ENCODE assay signal across 19 cellular contexts in the genomic region with DNA sequence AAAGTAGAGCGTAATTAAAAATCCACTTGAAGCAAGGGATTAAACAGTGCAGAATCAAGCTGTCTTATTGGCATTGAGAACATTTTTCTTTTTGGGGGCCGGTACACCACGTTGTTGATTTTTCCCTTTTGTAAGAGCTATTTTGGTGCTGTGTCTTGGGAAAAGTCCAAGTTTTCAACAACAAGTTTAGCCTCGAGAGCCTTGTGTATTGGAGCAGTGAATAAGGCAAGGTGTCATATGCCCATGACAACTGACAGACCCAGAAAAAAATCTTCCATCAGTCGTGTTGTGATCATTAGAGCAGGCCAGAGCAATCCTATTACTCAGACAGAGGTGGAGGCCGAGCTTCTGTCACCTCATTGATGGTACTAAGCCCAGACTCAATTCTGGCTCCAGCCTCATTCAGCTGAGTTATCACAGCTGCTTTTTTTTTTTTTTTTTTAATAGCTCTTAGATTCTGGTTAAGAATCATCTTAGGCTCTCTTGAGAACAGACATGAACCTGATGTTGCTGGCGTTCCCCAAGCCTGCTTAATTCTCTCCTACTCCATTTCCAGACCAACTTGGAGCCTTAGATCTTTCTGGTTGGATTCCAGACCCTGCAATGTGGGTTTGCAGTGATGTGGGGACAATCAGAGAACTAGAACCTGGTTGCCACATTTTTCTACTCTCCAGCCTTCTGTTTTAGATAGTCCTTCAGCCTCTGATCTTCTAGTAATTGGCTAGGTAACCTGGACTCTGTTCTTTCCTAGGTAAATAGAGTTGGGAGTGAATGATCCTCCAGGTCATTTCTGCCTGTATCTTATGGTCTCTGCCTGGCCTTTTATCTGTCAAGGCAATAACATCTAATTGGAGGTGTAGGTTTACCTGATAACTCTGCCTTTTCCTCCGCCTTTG. TPM values are rescaled to one million over a fixed set of nuclear protein-coding genes. Genes with fewer than 3 reads are reported as not detected.
A peak's percentile ranks its signal among the peaks of the same experiment; 100 is the strongest.
DNase-seq lines count a peak whose midpoint lies in the region; ATAC-seq, FAIRE-seq and TF ChIP-seq lines count a peak whose summit lies in the region.
"Had no signal": no experiment of that assay in that cellular context is flagged by ENCODE, and none has a peak within 500 bp of the region (broad histone marks: within the 10 kb centered on the region; RNA-seq: fewer than 3 reads in every experiment).

No MANE protein-coding gene starts in this region.

- H3K36me3 ChIP-seq in pancreas, result no peaks in the 10 kb centered on the region

- H3K27me3 Mint-ChIP-seq in activated T-cell treated with anti-CD3 and anti-CD28 coated beads, Interleukin-2, amount 50 U/mL, for 4 hours (ENCODE audit: low read depth), result peaks cover 29% of the 10 kb centered on the region
- H3K27me3 Mint-ChIP-seq: progenitor cell of endocrine pancreas had no signal

- WGBS in pancreas, 2 donors, result 32 to 43% methylated on average over 8 of the region's 8 CpGs

- no peak overlapping the region for H3K27ac ChIP-seq in pancreas

- no peaks in the 10 kb centered on the region for H3K36me3 Mint-ChIP-seq in activated T-cell treated with anti-CD3 and anti-CD28 coated beads, Interleukin-2, amount 50 U/mL, for 4 hours (ENCODE audit: insufficient read depth)

- H3K4me3 ChIP-seq in pancreas, result no peak overlapping the region

- H3K9me3 ChIP-seq in pancreas, result no peaks in the 10 kb centered on the region

- intact Hi-C loops in Right ventricle myocardium inferior (cut with DNase I), result loop anchor here (2.0 to 5.0 kb wide), 2 partner anchors 38 to 62 kb away; no protein-coding TSS in a partner anchor
- intact Hi-C loops in cardiac septum (cut with DNase I), result loop anchor here (5.0 kb wide), 1 partner anchor 38 kb away; no protein-coding TSS in a partner anchor
- intact Hi-C loops in Right ventricle myocardium superior (cut with DNase I), result loop anchor here (5.0 kb wide), 1 partner anchor 38 kb away; no protein-coding TSS in a partner anchor
- intact Hi-C loops in pancreas (cut with DNase I), result no loop called here

- no peak for DNase-seq in Right ventricle myocardium inferior (ENCODE audit: missing footprints)
- DNase-seq in cardiac septum (ENCODE audit: low spot score), result no peak
- no peak for DNase-seq in Right ventricle myocardium superior
- DNase-seq in pancreas, result no peak
- DNase-seq in stimulated activated CD4-positive, alpha-beta T cell treated with anti-CD3 and anti-CD28 coated beads, Interleukin-4, amount 100 ng/mL, for 1 hour, result no peak
- no peak for DNase-seq in activated CD4-positive, alpha-beta T cell treated with anti-CD3 and anti-CD28 coated beads for 48 hours
- no peak for DNase-seq in activated T-cell treated with anti-CD3 and anti-CD28 coated beads, Interleukin-2, amount 50 U/mL, for 4 hours
- DNase-seq: activated CD4-positive, alpha-beta T cell treated with anti-CD3 and anti-CD28 coated beads, Interleukin-2, amount 50 U/mL, for 4 hours; activated naive CD4-positive, alpha-beta T cell; cortex of kidney; H9; mammary epithelial cell; NCI-H146; T-helper 17 cell had no signal

- peaks cover 0 to 6% (median 5%) of the 10 kb centered on the region in 3 donors for H3K4me1 ChIP-seq in pancreas

- no peak overlapping the region for H3K4me3 Mint-ChIP-seq in activated T-cell treated with anti-CD3 and anti-CD28 coated beads, Interleukin-2, amount 50 U/mL, for 4 hours
- H3K4me3 Mint-ChIP-seq: H9, T-helper 17 cell had no signal

- ATAC-seq in Right ventricle myocardium inferior (peak; percentile 94), Right ventricle myocardium superior (ENCODE audit: poor library complexity) (peak; percentile 92), pancreas (peak; percentile 55 to 81 (median 71)), GM18517 (IDR thresholded peaks at IDR 0.05; ENCODE audit: unreplicated experiment) (no peak)
- no peak for ATAC-seq in activated T-cell treated with anti-CD3 and anti-CD28 coated beads, Interleukin-2, amount 50 U/mL, for 4 hours
- ATAC-seq: T-helper 17 cell had no signal

- no peaks in the 10 kb centered on the region for H3K9me3 Mint-ChIP-seq in activated T-cell treated with anti-CD3 and anti-CD28 coated beads, Interleukin-2, amount 50 U/mL, for 4 hours

- H3K4me1 Mint-ChIP-seq in activated T-cell treated with anti-CD3 and anti-CD28 coated beads, Interleukin-2, amount 50 U/mL, for 4 hours (ENCODE audit: low read depth), result peaks cover 4% of the 10 kb centered on the region

- H3K27me3 ChIP-seq in pancreas, result no peaks in the 10 kb centered on the region

- FAIRE-seq in pancreas (lab: Jason Lieb, UNC), result no peak
- FAIRE-seq: frontal cortex had no signal

- no peak for TF ChIP-seq CTCF in pancreas (IDR thresholded peaks at IDR 0.05)

RNA-seq across cellular contexts. Expression of a gene that starts 43.2 kb away (rescaled TPM):
- 0.38 TPM for total RNA-seq in Right ventricle myocardium inferior
- 0.24 TPM for total RNA-seq in cardiac septum
- total RNA-seq in Right ventricle myocardium superior, result 0.65 TPM
- under 1 TPM in 4 of 6 donors, not detected in 2; 0.17 to 0.38 (median 0.29) TPM for total RNA-seq in pancreas
- not detected for polyA plus RNA-seq in pancreas
- total RNA-seq in activated T-cell treated with anti-CD3 and anti-CD28 coated beads, Interleukin-2, amount 50 U/mL, for 4 hours, result not detected
- total RNA-seq: A673, frontal cortex, H9, HT1080, mammary epithelial cell, T-helper 17 cell had no signal
- polyA plus RNA-seq: mammary epithelial cell had no signal

RNA-seq across cellular contexts. Expression of a gene that starts 58.7 kb away (rescaled TPM):
- total RNA-seq in Right ventricle myocardium inferior (19.0 TPM), cardiac septum (17.8 TPM), Right ventricle myocardium superior (15.8 TPM), pancreas (10 to 100 TPM in 2 of 6 donors, 1 to 10 TPM in 4; 6.1 to 13.7 (median 8.6) TPM)
- 10 to 100 TPM in 1 of 2 donors, 1 to 10 TPM in 1; 8.6 to 12.1 TPM for polyA plus RNA-seq in pancreas
- 10 to 100 TPM; 67.3 to 73.2 (median 72.1) TPM for total RNA-seq in activated T-cell treated with anti-CD3 and anti-CD28 coated beads, Interleukin-2, amount 50 U/mL, for 4 hours

Comparison
In these comparisons a context has a peak if more than half of its experiments do, and no peak if none do; other contexts are left out.
1. ATAC-seq: peak in Right ventricle myocardium inferior (single experiment), Right ventricle myocardium superior (single experiment) and pancreas (4 of 4); none in GM18517 (single experiment) and activated T-cell treated with anti-CD3 and anti-CD28 coated beads, Interleukin-2, amount 50 U/mL, for 4 hours (0 of 2).
2. intact Hi-C loops: an anchor here in Right ventricle myocardium inferior (2.0 to 5.0 kb wide), cardiac septum (5.0 kb wide) and Right ventricle myocardium superior (5.0 kb wide); none called in pancreas.